Comparison of ENCODE assay signal across 21 cellular contexts in the genomic region with DNA sequence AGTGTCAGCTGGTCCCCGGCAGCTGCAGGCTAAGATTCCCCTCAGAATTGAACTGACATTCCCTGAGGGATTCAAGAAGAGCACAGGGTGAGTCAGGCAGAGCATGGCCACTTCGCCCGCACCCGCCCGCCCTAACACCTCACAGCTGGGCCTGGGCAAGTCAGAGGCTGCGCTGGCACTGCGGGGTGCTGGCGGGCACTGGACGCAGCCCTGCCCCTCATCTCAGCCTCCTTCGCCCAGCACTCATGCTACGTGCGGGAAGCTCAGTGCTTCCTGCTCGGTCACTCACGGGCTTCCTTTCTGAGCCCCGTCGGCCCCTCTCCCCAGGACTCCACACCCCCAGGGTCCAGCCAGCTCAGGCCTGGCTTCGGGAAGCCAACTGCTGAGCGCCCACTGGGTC. TPM values are rescaled to one million over a fixed set of nuclear protein-coding genes. Genes with fewer than 3 reads are reported as not detected.
DNase-seq lines count a peak whose midpoint lies in the region; ATAC-seq and TF ChIP-seq lines count a peak whose summit lies in the region.
"Had no signal": no experiment of that assay in that cellular context is flagged by ENCODE, and none has a peak within 500 bp of the region (broad histone marks: within the 10 kb centered on the region; RNA-seq: fewer than 3 reads in every experiment).

No MANE protein-coding gene starts in this region.

- H3K9me3 Mint-ChIP-seq in chondrocyte (ENCODE audit: low read depth) (no peaks in the 10 kb centered on the region), mesothelial cell of epicardium (no peaks in the 10 kb centered on the region)
- H3K9me3 Mint-ChIP-seq: CD4-positive, CD25-positive, alpha-beta regulatory T cell; neural crest cell had no signal

- H3K36me3 ChIP-seq in heart right ventricle (peaks cover 0 to 82% (median 8%) of the 10 kb centered on the region in 9 donors), neuronal stem cell (replicated peaks in 1 of 2; ENCODE audit: control insufficient read depth in 2 of 2, insufficient read depth in 2 of 2, low read length in 2 of 2) (peaks cover 30 to 80% of the 10 kb centered on the region in 2 donors)

- peak in 2 of 3 donors; percentile 50 to 58 for DNase-seq in right cardiac atrium
- no peak for DNase-seq in heart right ventricle
- peak; percentile 85 for DNase-seq in chondrocyte (ENCODE audit: low spot score)
- DNase-seq in neuronal stem cell (ENCODE audit: low spot score) = no peak
- no peak for DNase-seq in hypothalamus (lab: John Stamatoyannopoulos, UW)
- no peak for DNase-seq in NOMO-1 (lab: John Stamatoyannopoulos, UW; ENCODE audit: unreplicated experiment in 2 of 2)
- DNase-seq in mesothelial cell of epicardium (ENCODE audit: low spot score in 2 of 2, unreplicated experiment in 2 of 2) = no peak
- DNase-seq in activated gamma-delta T cell (lab: John Stamatoyannopoulos, UW) = no peak
- DNase-seq: ACHN; activated CD4-positive, alpha-beta T cell treated with anti-CD3 and anti-CD28 coated beads, Interleukin-2, amount 50 U/mL, for 1 hour; activated gamma-delta T cell treated with Interleukin-2 at 50 U/mL for 16 hours; CD4-positive, CD25-positive, alpha-beta regulatory T cell; DMS 273 treated with DMSO at 0.1 percent for 48 hours; left colon; NCI-H146; NCI-H774; PC-3; T-helper 2 cell; WERI-Rb-1 had no signal

- H3K27me3 ChIP-seq in right cardiac atrium (ENCODE audit: control insufficient read depth, insufficient read depth) = no peaks in the 10 kb centered on the region
- no peaks in the 10 kb centered on the region for H3K27me3 ChIP-seq in heart right ventricle
- no peaks in the 10 kb centered on the region for H3K27me3 ChIP-seq in neuronal stem cell (ENCODE audit: control insufficient read depth in 3 of 3, insufficient read depth in 3 of 3, low read depth in 1 of 3, low read length in 3 of 3)

- H3K4me2 ChIP-seq in neuronal stem cell (ENCODE audit: insufficient read depth, low read length, poor library complexity, severe bottlenecking) = no peak overlapping the region

- H3K4me1 ChIP-seq in right cardiac atrium (ENCODE audit: control insufficient read depth, insufficient read depth, low read length) (peaks cover 24% of the 10 kb centered on the region), heart right ventricle (peaks cover 30 to 66% (median 54%) of the 10 kb centered on the region in 9 donors), neuronal stem cell (ENCODE audit: control insufficient read depth in 2 of 2, insufficient read depth in 1 of 2, low read depth in 1 of 2, low read length in 2 of 2) (peaks cover 11 to 14% of the 10 kb centered on the region in 2 donors)

- peaks cover 8% of the 10 kb centered on the region for H3K36me3 Mint-ChIP-seq in chondrocyte (ENCODE audit: low read depth)
- peaks cover 7% of the 10 kb centered on the region for H3K36me3 Mint-ChIP-seq in mesothelial cell of epicardium

- ATAC-seq in right cardiac atrium = no peak
- ATAC-seq in heart right ventricle = no peak
- ATAC-seq: left colon, PC-3 had no signal

- no peak overlapping the region for H3K9ac ChIP-seq in neuronal stem cell (ENCODE audit: low read depth, low read length, poor library complexity)

- H3K4me3 ChIP-seq in right cardiac atrium (ENCODE audit: low read length) = no peak overlapping the region
- H3K4me3 ChIP-seq in heart right ventricle = no peak overlapping the region
- no peak overlapping the region for H3K4me3 ChIP-seq in neuronal stem cell (ENCODE audit: low read length in 2 of 2)

- no peak overlapping the region for H3K4ac ChIP-seq in neuronal stem cell (ENCODE audit: low read length)

- peak overlapping the region; percentile 53 for H2BK5ac ChIP-seq in neuronal stem cell (ENCODE audit: low read length)

- intact Hi-C loops in right cardiac atrium (cut with DNase I) = loop anchor here in 2 of 4 donors (5.0 kb wide), 2 partner anchors 54 to 59 kb away; a partner anchor contains a TSS
- intact Hi-C loops in heart right ventricle (cut with DNase I) = loop anchor here in 4 of 10 donors (5.0 to 10.0 kb wide), 4 partner anchors 39 to 192 kb away; a partner anchor contains a TSS

- H3K4me1 Mint-ChIP-seq in chondrocyte (ENCODE audit: low read depth) (peaks cover 4% of the 10 kb centered on the region), mesothelial cell of epicardium (peaks cover 11% of the 10 kb centered on the region)

- no peak overlapping the region for H3K14ac ChIP-seq in neuronal stem cell (ENCODE audit: low read length)

- peaks cover 35% of the 10 kb centered on the region for H3K79me1 ChIP-seq in neuronal stem cell (ENCODE audit: low read depth, low read length)

- no peak overlapping the region for H2BK120ac ChIP-seq in neuronal stem cell (ENCODE audit: low read depth, low read length)

- H3K23ac ChIP-seq in neuronal stem cell (ENCODE audit: low read depth, low read length, poor library complexity) = no peak overlapping the region

- no peak overlapping the region for H2AFZ ChIP-seq in neuronal stem cell (ENCODE audit: low read length)

- H3K4me3 Mint-ChIP-seq in chondrocyte (ENCODE audit: unreplicated experiment) = no peak overlapping the region
- no peak overlapping the region for H3K4me3 Mint-ChIP-seq in mesothelial cell of epicardium
- H3K4me3 Mint-ChIP-seq: CD4-positive, CD25-positive, alpha-beta regulatory T cell; neural crest cell had no signal

- no peak overlapping the region for H3K18ac ChIP-seq in neuronal stem cell (ENCODE audit: low read length)

- no peak overlapping the region for H4K8ac ChIP-seq in neuronal stem cell (ENCODE audit: low read depth, low read length)

- H4K91ac ChIP-seq in neuronal stem cell (ENCODE audit: low read depth, low read length, poor library complexity) = no peak overlapping the region

- no peak overlapping the region for H2AK5ac ChIP-seq in neuronal stem cell (ENCODE audit: low read depth, low read length)

- TF ChIP-seq CTCF in heart right ventricle (IDR thresholded peaks at IDR 0.05) = no peak
- TF ChIP-seq CTCF in chondrocyte (IDR thresholded peaks at IDR 0.05) = no peak
- no peak for TF ChIP-seq CTCF in mesothelial cell of epicardium (IDR thresholded peaks at IDR 0.05; ENCODE audit: unreplicated experiment)

- H3K27ac ChIP-seq in right cardiac atrium (ENCODE audit: low read length) (peak overlapping the region; percentile 0), heart right ventricle (peak overlapping the region in 3 of 10 donors; percentile 21 to 37 (median 32)), neuronal stem cell (replicated peaks; ENCODE audit: low read length) (no peak overlapping the region)
- H3K27ac ChIP-seq: WERI-Rb-1 had no signal

- H3K27ac Mint-ChIP-seq in chondrocyte (ENCODE audit: unreplicated experiment) = no peak overlapping the region
- H3K27ac Mint-ChIP-seq in mesothelial cell of epicardium = no peak overlapping the region
- H3K27ac Mint-ChIP-seq: CD4-positive, CD25-positive, alpha-beta regulatory T cell; progenitor cell of endocrine pancreas had no signal

- no peaks in the 10 kb centered on the region for H3K9me3 ChIP-seq in right cardiac atrium (ENCODE audit: control insufficient read depth, low read length)
- no peaks in the 10 kb centered on the region for H3K9me3 ChIP-seq in heart right ventricle
- H3K9me3 ChIP-seq in neuronal stem cell (replicated peaks in 1 of 2; ENCODE audit: control insufficient read depth in 2 of 2, insufficient read depth in 1 of 2, low read depth in 1 of 2, low read length in 2 of 2) = no peaks in the 10 kb centered on the region

- H2BK15ac ChIP-seq in neuronal stem cell (ENCODE audit: low read length) = no peak overlapping the region

- H3K27me3 Mint-ChIP-seq in chondrocyte (ENCODE audit: low read depth) (no peaks in the 10 kb centered on the region), mesothelial cell of epicardium (ENCODE audit: low read depth) (no peaks in the 10 kb centered on the region)
- H3K27me3 Mint-ChIP-seq: CD4-positive, CD25-positive, alpha-beta regulatory T cell; progenitor cell of endocrine pancreas had no signal

- no peak overlapping the region for H2BK12ac ChIP-seq in neuronal stem cell (ENCODE audit: low read length)

- 69% methylated on average over 18 of the region's 18 CpGs for WGBS in right cardiac atrium
- WGBS in heart right ventricle, 2 donors = 80 to 81% methylated on average over 18 of the region's 18 CpGs
- no CpG with 5 or more reads among the region's 18 CpGs for WGBS in neuronal stem cell (ENCODE audit: extremely low coverage in 2 of 2, insufficient read length in 2 of 2, insufficient replicate concordance in 1 of 2), 2 donors

RNA-seq across cellular contexts. Expression of a gene that starts 56.9 kb away (rescaled TPM):
- total RNA-seq in right cardiac atrium = 10 to 100 TPM; 62.5 to 67.3 (median 65.5) TPM
- 34.8 TPM for polyA plus RNA-seq in right cardiac atrium
- 10 to 100 TPM; 27.6 to 48.3 (median 32.4) TPM for total RNA-seq in heart right ventricle
- polyA plus RNA-seq in heart right ventricle = 10 to 100 TPM; 21.4 to 28.7 TPM
- 57.7 to 61.2 TPM (median 60.9 TPM) in 3 replicates for total RNA-seq in chondrocyte
- 43.3 TPM for polyA plus RNA-seq in neuronal stem cell (2013, experiment 1 of 2)
- polyA plus RNA-seq in neuronal stem cell (2013, experiment 2 of 2) = 43.5 TPM
- 90.5 to 99.8 TPM (median 93.1 TPM) in 3 replicates for total RNA-seq in mesothelial cell of epicardium

Comparison
In these comparisons a context has a peak if more than half of its experiments do, and no peak if none do; other contexts are left out.
1. DNase-seq: peak in right cardiac atrium (2 of 3) and chondrocyte (single experiment); none in heart right ventricle (0 of 2), neuronal stem cell (single experiment), hypothalamus (0 of 51), NOMO-1 (0 of 2), mesothelial cell of epicardium (0 of 2) and activated gamma-delta T cell (single experiment).